Comparison of ENCODE assay signal across 26 cellular contexts in the genomic region with DNA sequence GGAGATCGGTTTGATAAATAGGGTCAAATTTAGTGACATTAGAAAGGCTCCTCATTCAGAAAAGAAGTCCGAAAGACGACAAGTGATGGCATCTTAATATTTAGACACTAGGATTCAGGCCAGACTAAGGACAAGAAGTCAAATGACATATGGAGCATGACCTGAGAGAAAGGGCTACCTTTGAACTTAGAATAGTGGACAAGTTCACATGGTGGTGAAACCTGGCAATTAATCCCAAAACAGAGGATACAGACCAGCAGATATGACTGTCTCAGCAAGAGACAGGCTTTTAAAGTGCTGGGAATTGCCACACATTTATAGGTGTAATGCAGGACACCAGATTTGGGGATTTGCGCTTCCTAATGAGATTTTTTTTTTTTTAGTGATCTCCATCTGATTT.
"Had no signal": no experiment of that assay in that cellular context is flagged by ENCODE, and none has a peak within 500 bp of the region (broad histone marks: within the 10 kb centered on the region; RNA-seq: fewer than 3 reads in every experiment).

No MANE protein-coding gene starts in this region.

- FAIRE-seq: islet of Langerhans, keratinocyte had no signal

- H3K9me3 ChIP-seq: colonic mucosa, esophagus squamous epithelium, gastrocnemius medialis, heart right ventricle, left ventricle myocardium inferior, lower lobe of right lung, mucosa of descending colon had no signal

- ATAC-seq: effector memory CD8-positive, alpha-beta T cell; esophagus mucosa; gastrocnemius medialis; heart right ventricle; left cardiac atrium; lower lobe of right lung; mucosa of descending colon had no signal

- H3K4me3 Mint-ChIP-seq: dendritic cell treated with granulocyte-macrophage colony-stimulating factor and Interleukin-4, amounts not matched to agents 40 ng/mL and 50 ng/mL, for 4 days; effector memory CD8-positive, alpha-beta T cell; endodermal cell; mesothelial cell of epicardium had no signal

- H3K4me3 ChIP-seq: colonic mucosa, esophagus squamous epithelium, gastrocnemius medialis, heart right ventricle, left ventricle myocardium inferior, lower lobe of right lung, mucosa of descending colon had no signal

- H3K36me3 ChIP-seq: colonic mucosa, esophagus squamous epithelium, gastrocnemius medialis, lower lobe of right lung had no signal

- H3K27me3 Mint-ChIP-seq: dendritic cell treated with granulocyte-macrophage colony-stimulating factor and Interleukin-4, amounts not matched to agents 40 ng/mL and 50 ng/mL, for 4 days; effector memory CD8-positive, alpha-beta T cell; naive B cell had no signal

- H3K9me3 Mint-ChIP-seq: dendritic cell treated with granulocyte-macrophage colony-stimulating factor and Interleukin-4, amounts not matched to agents 40 ng/mL and 50 ng/mL, for 4 days; effector memory CD8-positive, alpha-beta T cell; endodermal cell; mesothelial cell of epicardium; naive B cell had no signal

- H3K27me3 ChIP-seq: colonic mucosa, esophagus squamous epithelium, gastrocnemius medialis, heart right ventricle had no signal

- H3K36me3 Mint-ChIP-seq: mesothelial cell of epicardium, naive B cell had no signal

- H3K27ac Mint-ChIP-seq: dendritic cell treated with granulocyte-macrophage colony-stimulating factor and Interleukin-4, amounts not matched to agents 40 ng/mL and 50 ng/mL, for 4 days; effector memory CD8-positive, alpha-beta T cell; endodermal cell; mesothelial cell of epicardium; naive B cell had no signal

- H3K27ac ChIP-seq: colonic mucosa, epithelial cell of prostate, esophagus squamous epithelium, gastrocnemius medialis, heart right ventricle, left ventricle myocardium inferior, lower lobe of right lung had no signal

- H3K4me1 Mint-ChIP-seq: endodermal cell, naive B cell had no signal

- H3K4me1 ChIP-seq: colonic mucosa, esophagus squamous epithelium, gastrocnemius medialis, lower lobe of right lung had no signal

- DNase-seq: colonic mucosa; cortex of kidney; effector CD8-positive, alpha-beta T cell; effector memory CD8-positive, alpha-beta T cell; endodermal cell; erythroblast; esophagus squamous epithelium; foreskin fibroblast; foreskin melanocyte; gastrocnemius medialis; glutamatergic neuron; head of caudate nucleus; heart right ventricle; hippocampal formation; left cardiac atrium; left ventricle myocardium inferior; lower lobe of right lung; mesenchymal stem cell; mucosa of descending colon; naive B cell had no signal
